20 cellular contexts compared by ENCODE assay signal in the genomic region with DNA sequence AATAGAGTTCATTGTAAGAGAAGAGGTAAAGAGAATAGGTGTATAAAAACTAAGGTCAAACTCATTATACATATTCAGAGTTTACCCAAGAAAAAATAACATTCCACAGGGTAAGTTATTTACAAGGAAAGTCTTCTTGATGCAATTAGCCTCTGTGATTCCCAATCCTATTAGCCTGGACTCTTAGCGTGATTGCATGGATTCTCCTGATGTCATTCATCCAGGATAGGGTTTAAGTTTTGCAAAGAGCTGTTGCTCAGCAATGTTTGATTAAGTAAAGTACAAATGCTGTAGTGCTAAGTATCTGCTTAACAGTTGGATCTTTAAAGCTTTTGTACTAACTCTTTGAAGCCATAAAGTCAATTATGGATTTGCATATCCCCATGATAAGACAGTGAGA.
DNase-seq lines count a peak whose midpoint lies in the region; FAIRE-seq and TF ChIP-seq lines count a peak whose summit lies in the region.
"Had no signal": no experiment of that assay in that cellular context is flagged by ENCODE, and none has a peak within 500 bp of the region (broad histone marks: within the 10 kb centered on the region; RNA-seq: fewer than 3 reads in every experiment).

No MANE protein-coding gene starts in this region.

- H4K8ac ChIP-seq in H1 (ENCODE audit: extremely low read depth, insufficient read depth, low read length), result no peak overlapping the region
- no peak overlapping the region for H4K8ac ChIP-seq in neuronal stem cell (ENCODE audit: low read depth, low read length)

- no peaks in the 10 kb centered on the region; a peak in 1 of 4 replicates for H3K9me3 ChIP-seq in H1 (ENCODE audit: insufficient read depth in 2 of 2, low read depth in 1 of 2, low read length in 1 of 2)
- H3K9me3 ChIP-seq in neuronal stem cell (replicated peaks in 1 of 2; ENCODE audit: control insufficient read depth in 2 of 2, insufficient read depth in 1 of 2, low read depth in 1 of 2, low read length in 2 of 2), result no peaks in the 10 kb centered on the region
- H3K9me3 ChIP-seq: A549 had no signal

- H4K5ac ChIP-seq in H1 (ENCODE audit: insufficient read length, low read depth, low read length), result no peak overlapping the region

- CTCF ChIA-PET in H1 (lab: Charles Lee; ENCODE audit: partially characterized antibody), result no interaction called here

- no peak overlapping the region for H2BK15ac ChIP-seq in H1 (ENCODE audit: low read length)
- no peak overlapping the region for H2BK15ac ChIP-seq in neuronal stem cell (ENCODE audit: low read length)

- H2BK20ac ChIP-seq in H1 (ENCODE audit: low read length), result no peak overlapping the region

- H2BK12ac ChIP-seq in H1 (ENCODE audit: low read depth, low read length) (no peak overlapping the region), neuronal stem cell (ENCODE audit: low read length) (no peak overlapping the region)

- TF ChIP-seq POLR2A in H1 (IDR thresholded peaks at IDR 0.05; ENCODE audit: control extremely low read depth in 1 of 2, low read depth in 2 of 2, low read length in 2 of 2), result no peak

- no peak overlapping the region for H2BK120ac ChIP-seq in H1 (replicated peaks; ENCODE audit: low read depth, low read length)
- H2BK120ac ChIP-seq in neuronal stem cell (ENCODE audit: low read depth, low read length), result no peak overlapping the region

- H2AK5ac ChIP-seq in H1 (ENCODE audit: low read depth, low read length) (no peak overlapping the region), neuronal stem cell (ENCODE audit: low read depth, low read length) (no peak overlapping the region)

- H3K4me3 ChIP-seq in H1 (ENCODE audit: extremely low read depth in 1 of 4, insufficient read depth in 2 of 4, low read depth in 3 of 4, low read length in 4 of 4) (no peak overlapping the region), neuronal stem cell (ENCODE audit: low read length in 2 of 2) (no peak overlapping the region)
- H3K4me3 ChIP-seq: A549, GM23338 had no signal

- POLR2A ChIA-PET in H1 (lab: Charles Lee; ENCODE audit: partially characterized antibody), result no interaction called here

- H3K14ac ChIP-seq in H1 (ENCODE audit: insufficient read length) (no peak overlapping the region), neuronal stem cell (ENCODE audit: low read length) (no peak overlapping the region)

- 0 out of 7 replicates have a peak, but pooled peaks cover 0 to 2% (median 0%) of the 10 kb centered on the region in 4 experiments for H3K4me1 ChIP-seq in H1 (replicated peaks in 1 of 4; ENCODE audit: control insufficient read depth in 3 of 4, insufficient read depth in 4 of 4, low read length in 3 of 4)
- H3K4me1 ChIP-seq in neuronal stem cell (ENCODE audit: control insufficient read depth in 2 of 2, insufficient read depth in 1 of 2, low read depth in 1 of 2, low read length in 2 of 2), result no peaks in the 10 kb centered on the region

- no peaks in the 10 kb centered on the region for H3K27me3 ChIP-seq in H1 (replicated peaks in 1 of 4; ENCODE audit: control insufficient read depth in 3 of 4, extremely low read depth in 1 of 4, insufficient read depth in 3 of 4, low read length in 3 of 4)
- no peaks in the 10 kb centered on the region for H3K27me3 ChIP-seq in neuronal stem cell (ENCODE audit: control insufficient read depth in 3 of 3, insufficient read depth in 3 of 3, low read depth in 1 of 3, low read length in 3 of 3)

- no peaks in the 10 kb centered on the region for H3K79me1 ChIP-seq in H1 (ENCODE audit: low read depth, low read length)
- no peaks in the 10 kb centered on the region for H3K79me1 ChIP-seq in neuronal stem cell (ENCODE audit: low read depth, low read length)

- no peaks in the 10 kb centered on the region for H3K23me2 ChIP-seq in H1 (ENCODE audit: low read depth, low read length)

- no peak overlapping the region for H3K9ac ChIP-seq in H1 (replicated peaks in 1 of 4; ENCODE audit: extremely low read depth in 1 of 4, low read depth in 3 of 4, low read length in 3 of 4)
- no peak overlapping the region for H3K9ac ChIP-seq in neuronal stem cell (ENCODE audit: low read depth, low read length, poor library complexity)

- H2BK5ac ChIP-seq in H1 (ENCODE audit: low read depth, low read length), result no peak overlapping the region
- H2BK5ac ChIP-seq in neuronal stem cell (ENCODE audit: low read length), result no peak overlapping the region

- H3K18ac ChIP-seq in H1 (ENCODE audit: extremely low read depth, low read length) (no peak overlapping the region), neuronal stem cell (ENCODE audit: low read length) (no peak overlapping the region)

- 83% methylated on average over 1 of the region's 1 CpG; no CpG with 5 or more reads in 1 of the 2 experiments for WGBS in H1 (ENCODE audit: extremely low coverage in 1 of 2, insufficient coverage in 1 of 2, insufficient read length in 1 of 2, insufficient replicate concordance in 2 of 2, low coverage in 1 of 2, low lambda C conversion rate in 2 of 2, missing lambda C conversion rate in 1 of 2), 2 experiments
- WGBS in neuronal stem cell (ENCODE audit: extremely low coverage in 2 of 2, insufficient read length in 2 of 2, insufficient replicate concordance in 1 of 2), 2 donors, result no CpG with 5 or more reads among the region's 1 CpG

- no peak overlapping the region for H4K91ac ChIP-seq in H1 (replicated peaks; ENCODE audit: insufficient read length, low read length)
- no peak overlapping the region for H4K91ac ChIP-seq in neuronal stem cell (ENCODE audit: low read depth, low read length, poor library complexity)

- H3K79me2 ChIP-seq in H1 (ENCODE audit: control insufficient read depth in 1 of 2, insufficient read depth in 2 of 2, low read length in 2 of 2), result no peaks in the 10 kb centered on the region

- H3K27ac ChIP-seq in H1 (ENCODE audit: low read depth, low read length) (no peak overlapping the region), neuronal stem cell (replicated peaks; ENCODE audit: low read length) (no peak overlapping the region)
- H3K27ac ChIP-seq: 22Rv1, A549, C4-2B, HL-60 had no signal

- no peak overlapping the region for H3K56ac ChIP-seq in H1 (replicated peaks; ENCODE audit: insufficient read length, low read depth, low read length)

- DNase-seq in D721Med (ENCODE audit: insufficient read length, low spot score), result peak; percentile 34
- DNase-seq in NCI-H82 (lab: John Stamatoyannopoulos, UW), result peak; percentile 93
- DNase-seq in H1 (ENCODE audit: low read depth in 1 of 2, low spot score in 2 of 2), result no peak
- peak; percentile 21 for DNase-seq in neuronal stem cell (ENCODE audit: low spot score)
- DNase-seq in HPDE6-E6E7 (ENCODE audit: extremely low spot score), result no peak
- DNase-seq in NCI-H1417 treated with DMSO at 0.1 percent for 48 hours (lab: John Stamatoyannopoulos, UW), result no peak
- DNase-seq in NCI-H2196 (lab: John Stamatoyannopoulos, UW; ENCODE audit: unreplicated experiment), result no peak
- DNase-seq in stimulated activated CD4-positive, alpha-beta T cell treated with anti-CD3 and anti-CD28 coated beads, Interleukin-4, amount 100 ng/mL, for 4 hours, result no peak
- DNase-seq: AML-193; CD4-positive, alpha-beta T cell; DMS79 treated with DMSO at 0.1 percent for 48 hours; GF-D8; H7; HFFc6 had no signal

- TF ChIP-seq CTCF in D721Med (IDR thresholded peaks at IDR 0.05; ENCODE audit: insufficient read depth, missing control alignments) (no peak), H1 (IDR thresholded peaks at IDR 0.05; ENCODE audit: control extremely low read depth in 1 of 3, insufficient read depth in 1 of 3, low read depth in 1 of 3, low read length in 3 of 3) (no peak)

- TF ChIP-seq EP300 in H1 (IDR thresholded peaks at IDR 0.05; ENCODE audit: borderline replicate concordance in 1 of 2, low read depth in 2 of 2, low read length in 2 of 2), result no peak

- H3K4me2 ChIP-seq in H1 (ENCODE audit: insufficient read depth in 1 of 2, low read depth in 2 of 2, low read length in 2 of 2), result no peak overlapping the region
- no peak overlapping the region for H3K4me2 ChIP-seq in neuronal stem cell (ENCODE audit: insufficient read depth, low read length, poor library complexity, severe bottlenecking)
- H3K4me2 ChIP-seq: A549, GM23338 had no signal

- FAIRE-seq in D721Med (lab: Jason Lieb, UNC), result peak; percentile 97
- no peak for FAIRE-seq in H1 (lab: Jason Lieb, UNC)
- FAIRE-seq: A549, HTR-8/SVneo had no signal

- H3K36me3 ChIP-seq in H1 (ENCODE audit: control insufficient read depth in 2 of 4, insufficient read depth in 4 of 4, low read length in 3 of 4), result no peaks in the 10 kb centered on the region
- H3K36me3 ChIP-seq in neuronal stem cell (replicated peaks in 1 of 2; ENCODE audit: control insufficient read depth in 2 of 2, insufficient read depth in 2 of 2, low read length in 2 of 2), result no peaks in the 10 kb centered on the region

- TF ChIP-seq RAD21 in H1 (IDR thresholded peaks at IDR 0.05 in 1 of 2, conservative IDR thresholded peaks at IDR 0.05 in 1 of 2; ENCODE audit: low read depth in 2 of 2, low read length in 2 of 2), result no peak

- H4K20me1 ChIP-seq in H1 (replicated peaks in 1 of 2; ENCODE audit: control insufficient read depth in 1 of 2, insufficient read depth in 2 of 2, low read length in 2 of 2), result no peaks in the 10 kb centered on the region

- H2AFZ ChIP-seq in H1 (ENCODE audit: low read length), result 0 out of 2 replicates have a peak overlapping the region, but pooled peaks have one; percentile 14
- no peak overlapping the region for H2AFZ ChIP-seq in neuronal stem cell (ENCODE audit: low read length)
- H2AFZ ChIP-seq: GM23338 had no signal

- H3K4ac ChIP-seq in H1 (replicated peaks; ENCODE audit: insufficient read length, low read depth, low read length), result no peak overlapping the region
- H3K4ac ChIP-seq in neuronal stem cell (ENCODE audit: low read length), result no peak overlapping the region

- H3K23ac ChIP-seq in H1 (ENCODE audit: insufficient read length) (no peak overlapping the region), neuronal stem cell (ENCODE audit: low read depth, low read length, poor library complexity) (no peak overlapping the region)

TF ChIP-seq in H1, 55 proteins besides CTCF, POLR2A, EP300 and RAD21 (continues in another document):
- TF ChIP-seq RFX5 (IDR thresholded peaks at IDR 0.05; ENCODE audit: borderline replicate concordance, low read depth, low read length) (no peak), NRF1 (IDR thresholded peaks at IDR 0.05; ENCODE audit: low read depth, low read length) (no peak), NANOG (IDR thresholded peaks at IDR 0.05; ENCODE audit: insufficient read depth, low read depth, low read length, poor library complexity, severe bottlenecking) (no peak), EGR1 (IDR thresholded peaks at IDR 0.05; ENCODE audit: borderline replicate concordance, low read depth, low read length) (no peak)

Comparison
In these comparisons a context has a peak if more than half of its experiments do, and no peak if none do; other contexts are left out.
1. DNase-seq: peak in D721Med (single experiment), NCI-H82 (single experiment) and neuronal stem cell (single experiment); none in H1 (0 of 2), HPDE6-E6E7 (single experiment), NCI-H1417 treated with DMSO at 0.1 percent for 48 hours (single experiment), NCI-H2196 (single experiment) and stimulated activated CD4-positive, alpha-beta T cell treated with anti-CD3 and anti-CD28 coated beads, Interleukin-4, amount 100 ng/mL, for 4 hours (0 of 2).